In the genomic region with DNA sequence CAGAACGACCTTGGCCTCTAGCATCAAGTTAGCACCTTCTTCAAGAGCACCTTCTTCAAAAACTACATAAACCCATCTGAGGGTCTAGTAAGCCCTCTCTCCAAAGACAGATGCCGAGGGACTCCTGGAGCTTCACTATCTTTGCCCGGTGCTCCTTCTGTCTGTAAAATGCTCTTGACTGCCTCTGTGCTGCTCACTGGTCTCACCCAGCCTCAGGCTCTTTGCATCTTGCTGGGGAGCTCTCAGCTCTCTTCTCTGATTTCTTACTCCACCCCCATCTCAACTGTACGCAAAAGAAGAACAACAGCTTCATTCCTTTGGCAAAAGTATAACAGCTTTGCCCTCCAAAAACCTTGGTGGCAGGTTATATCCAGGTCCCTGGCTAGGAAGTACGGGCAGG, we compare ENCODE assay signal across 20 cellular contexts.
"Had no signal": no experiment of that assay in that cellular context is flagged by ENCODE, and none has a peak within 500 bp of the region (broad histone marks: within the 10 kb centered on the region; RNA-seq: fewer than 3 reads in every experiment).

No MANE protein-coding gene starts in this region.

- H3K36me3 ChIP-seq: right lobe of liver, upper lobe of left lung, uterus had no signal

- H3K27ac Mint-ChIP-seq: dendritic cell treated with granulocyte-macrophage colony-stimulating factor and Interleukin-4, amounts not matched to agents 40 ng/mL and 50 ng/mL, for 4 days; nephron progenitor cell; stimulated activated memory B cell treated with anti-CD40 and anti-IgM and Interleukin-4, amounts not matched to agents 10 μg/mL and 1 μg/mL and 100 μg/mL, for 72 hours; stimulated activated naive CD8-positive, alpha-beta T cell treated with anti-CD3 and anti-CD28 coated beads, Interleukin-15, Interleukin-2, amounts not matched to agents 100 ng/mL and 50 ng/mL, for 24 hours had no signal

- H3K9me3 ChIP-seq: psoas muscle, right lobe of liver, tibial artery, upper lobe of left lung, uterus had no signal

- H3K27me3 Mint-ChIP-seq: dendritic cell treated with granulocyte-macrophage colony-stimulating factor and Interleukin-4, amounts not matched to agents 40 ng/mL and 50 ng/mL, for 4 days; naive B cell; stimulated activated memory B cell treated with anti-CD40 and anti-IgM and Interleukin-4, amounts not matched to agents 10 μg/mL and 1 μg/mL and 100 μg/mL, for 72 hours; stimulated activated naive CD8-positive, alpha-beta T cell treated with anti-CD3 and anti-CD28 coated beads, Interleukin-15, Interleukin-2, amounts not matched to agents 100 ng/mL and 50 ng/mL, for 24 hours had no signal

- H3K4me3 ChIP-seq: hepatocyte, psoas muscle, right lobe of liver, tibial artery, upper lobe of left lung, uterus had no signal

- H3K4me1 ChIP-seq: parathyroid adenoma, psoas muscle, tibial artery, upper lobe of left lung, uterus had no signal

- DNase-seq: erythroblast; foreskin keratinocyte; head of caudate nucleus; kidney glomerular epithelial cell; mammary epithelial cell; naive B cell; nephron progenitor cell; psoas muscle; retina; right lobe of liver; stimulated activated CD4-positive, alpha-beta T cell treated with anti-CD3 and anti-CD28 coated beads, Interleukin-4, amount 100 ng/mL, for 1 hour; stimulated activated CD8-positive, alpha-beta memory T cell treated with anti-CD3 and anti-CD28 coated beads, Interleukin-4, amount 100 ng/mL, for 48 hours; tibial artery; upper lobe of left lung; uterus had no signal

- H3K4me3 Mint-ChIP-seq: dendritic cell treated with granulocyte-macrophage colony-stimulating factor and Interleukin-4, amounts not matched to agents 40 ng/mL and 50 ng/mL, for 4 days; naive B cell; nephron progenitor cell; stimulated activated memory B cell treated with anti-CD40 and anti-IgM and Interleukin-4, amounts not matched to agents 10 μg/mL and 1 μg/mL and 100 μg/mL, for 72 hours; stimulated activated naive CD8-positive, alpha-beta T cell treated with anti-CD3 and anti-CD28 coated beads, Interleukin-15, Interleukin-2, amounts not matched to agents 100 ng/mL and 50 ng/mL, for 24 hours had no signal

- H3K27me3 ChIP-seq: foreskin keratinocyte, hepatocyte, right lobe of liver, tibial artery, upper lobe of left lung, uterus had no signal

- H3K4me1 Mint-ChIP-seq: nephron progenitor cell; stimulated activated memory B cell treated with anti-CD40 and anti-IgM and Interleukin-4, amounts not matched to agents 10 μg/mL and 1 μg/mL and 100 μg/mL, for 72 hours had no signal

- H3K27ac ChIP-seq: foreskin keratinocyte, hepatocyte, parathyroid adenoma, psoas muscle, right lobe of liver, tibial artery, upper lobe of left lung, uterus had no signal

- H3K9me3 Mint-ChIP-seq: dendritic cell treated with granulocyte-macrophage colony-stimulating factor and Interleukin-4, amounts not matched to agents 40 ng/mL and 50 ng/mL, for 4 days; naive B cell; nephron progenitor cell; stimulated activated memory B cell treated with anti-CD40 and anti-IgM and Interleukin-4, amounts not matched to agents 10 μg/mL and 1 μg/mL and 100 μg/mL, for 72 hours; stimulated activated naive CD8-positive, alpha-beta T cell treated with anti-CD3 and anti-CD28 coated beads, Interleukin-15, Interleukin-2, amounts not matched to agents 100 ng/mL and 50 ng/mL, for 24 hours had no signal

- ATAC-seq: foreskin keratinocyte; psoas muscle; stimulated activated memory B cell treated with anti-CD40 and anti-IgM and Interleukin-4, amounts not matched to agents 10 μg/mL and 1 μg/mL and 100 μg/mL, for 72 hours had no signal
